Comparison of ENCODE assay signal across 23 cellular contexts in the genomic region with DNA sequence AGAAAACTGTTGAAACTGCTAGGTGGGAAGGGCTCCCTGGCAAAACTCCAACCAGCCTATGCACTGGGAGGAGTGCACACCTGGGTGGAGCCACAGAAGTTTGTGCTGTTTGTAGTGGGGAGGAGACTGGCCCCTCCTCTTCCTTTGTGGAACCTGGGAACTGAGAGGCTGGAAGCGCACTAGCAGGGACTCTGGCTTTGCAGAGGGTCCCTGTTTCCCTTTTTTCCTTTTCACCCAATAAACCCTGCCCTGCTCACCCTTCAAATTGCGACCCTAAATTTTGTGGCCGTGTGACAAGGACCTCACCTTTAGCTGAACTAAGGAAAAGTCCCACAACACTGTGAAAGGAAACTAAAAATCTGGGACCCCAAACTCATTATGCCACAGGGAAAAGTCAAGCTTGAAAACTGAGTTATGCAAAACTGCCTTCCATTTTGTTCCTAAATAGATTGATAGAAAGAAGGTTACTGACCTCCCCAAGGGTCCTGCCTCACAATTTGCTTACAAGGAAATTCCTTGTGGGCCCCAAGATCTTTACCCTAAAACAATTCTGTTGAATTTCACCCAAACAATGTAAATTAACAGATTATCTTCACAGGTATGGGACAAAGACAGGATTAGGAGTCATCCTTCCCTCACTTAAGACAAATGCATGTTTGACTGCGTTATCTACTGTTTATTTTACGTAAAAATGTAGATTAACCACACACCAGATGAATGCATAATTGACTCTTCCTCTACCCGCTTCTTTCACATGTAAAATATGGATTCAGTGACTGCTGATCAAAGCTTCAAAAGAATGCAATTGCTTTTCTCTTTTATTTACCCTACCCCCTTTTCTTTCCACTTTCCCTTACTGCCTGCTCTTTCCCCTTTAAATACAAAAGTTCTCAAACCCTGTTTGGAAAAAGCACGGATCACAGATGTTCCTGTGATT.
DNase-seq lines count a peak whose midpoint lies in the region; FAIRE-seq and TF ChIP-seq lines count a peak whose summit lies in the region.
"Had no signal": no experiment of that assay in that cellular context is flagged by ENCODE, and none has a peak within 500 bp of the region (broad histone marks: within the 10 kb centered on the region; RNA-seq: fewer than 3 reads in every experiment).

No MANE protein-coding gene starts in this region.

- H3K9me3 Mint-ChIP-seq in astrocyte (ENCODE audit: unreplicated experiment) = peaks cover 3% of the 10 kb centered on the region
- H3K9me3 Mint-ChIP-seq: activated CD4-positive, alpha-beta memory T cell treated with anti-CD3 and anti-CD28 coated beads for 36 hours; activated naive CD4-positive, alpha-beta T cell treated with anti-CD3 and anti-CD28 coated beads, Interleukin-2, amount 50 U/mL, for 24 hours; activated T-cell treated with anti-CD3 and anti-CD28 coated beads, Interleukin-2, amount 50 U/mL, for 24 hours; type B pancreatic cell had no signal

- H3K9ac ChIP-seq in astrocyte (ENCODE audit: low read length) = no peak overlapping the region
- H3K9ac ChIP-seq: BLaER1 had no signal

- intact Hi-C loops in transverse colon (cut with DNase I; ENCODE audit: low total_unique reads) = no loop called here

- no peak overlapping the region for H3K27ac Mint-ChIP-seq in astrocyte (ENCODE audit: unreplicated experiment)
- H3K27ac Mint-ChIP-seq: activated CD4-positive, alpha-beta memory T cell treated with anti-CD3 and anti-CD28 coated beads for 36 hours; activated naive CD4-positive, alpha-beta T cell treated with anti-CD3 and anti-CD28 coated beads, Interleukin-2, amount 50 U/mL, for 24 hours; activated T-cell treated with anti-CD3 and anti-CD28 coated beads, Interleukin-2, amount 50 U/mL, for 24 hours; natural killer cell; type B pancreatic cell had no signal

- no peaks in the 10 kb centered on the region for H4K20me1 ChIP-seq in astrocyte (ENCODE audit: insufficient read depth, low read length)
- H4K20me1 ChIP-seq: BLaER1 had no signal

- H3K36me3 Mint-ChIP-seq in astrocyte (ENCODE audit: low read depth, unreplicated experiment) = no peaks in the 10 kb centered on the region
- H3K36me3 Mint-ChIP-seq: activated CD4-positive, alpha-beta memory T cell treated with anti-CD3 and anti-CD28 coated beads for 36 hours; activated naive CD4-positive, alpha-beta T cell treated with anti-CD3 and anti-CD28 coated beads, Interleukin-2, amount 50 U/mL, for 24 hours; natural killer cell; type B pancreatic cell had no signal

- H3K27me3 Mint-ChIP-seq in astrocyte (ENCODE audit: low read depth, unreplicated experiment) = no peaks in the 10 kb centered on the region

- 41 to 54% methylated on average over 6 to 7 of the region's 7 CpGs for WGBS in transverse colon (ENCODE audit: low coverage in 1 of 2), 2 donors

- H3K27ac ChIP-seq in astrocyte (ENCODE audit: low read depth, low read length) (no peak overlapping the region), transverse colon (peak overlapping the region in 3 of 4 donors; percentile 60 to 68 (median 64))
- H3K27ac ChIP-seq: BLaER1, gastroesophageal sphincter had no signal

- H3K4me3 ChIP-seq in astrocyte (ENCODE audit: insufficient read depth, low read depth, low read length) (no peak overlapping the region), transverse colon (no peak overlapping the region)
- H3K4me3 ChIP-seq: BLaER1, gastroesophageal sphincter had no signal

- in situ Hi-C loops in transverse colon (cut with MboI; ENCODE audit: low pct_ligation_motif_present in 1 of 4, low pct_unique_long_range_greater_than_20kb in 1 of 4, low sequenced_read_pairs in 3 of 4) = no loop called here

- H3K79me2 ChIP-seq in astrocyte (ENCODE audit: insufficient read depth, low read length) = no peaks in the 10 kb centered on the region

- H2AFZ ChIP-seq in astrocyte (ENCODE audit: low read depth, low read length) = no peak overlapping the region

- DNase-seq in NCI-H748 (lab: John Stamatoyannopoulos, UW; ENCODE audit: unreplicated experiment) (peak; percentile 41), NCI-H748 treated with DMSO at 0.1 percent for 48 hours (lab: John Stamatoyannopoulos, UW) (no peak), astrocyte (ENCODE audit: low read depth) (peak; percentile 18), iPS-NIHi7 (ENCODE audit: extremely low spot score) (peak; percentile 38), transverse colon (peak; percentile 86), NCI-H1694 treated with DMSO at 0.1 percent for 48 hours (lab: John Stamatoyannopoulos, UW) (no peak), frontal cortex (ENCODE audit: low spot score in 2 of 2) (no peak)
- DNase-seq in central memory CD4-positive, alpha-beta T cell = no peak
- DNase-seq: activated CD4-positive, alpha-beta memory T cell treated with anti-CD3 and anti-CD28 coated beads for 36 hours; activated T-cell treated with anti-CD3 and anti-CD28 coated beads, Interleukin-2, amount 50 U/mL, for 24 hours; cortex of kidney; HCEC 1CT; KBM-7; natural killer cell; NCI-H1092 treated with DMSO at 0.1 percent for 48 hours; NCI-H2171; stimulated activated naive CD4-positive, alpha-beta T cell treated with Interleukin-2 at 50 U/mL for 16 hours had no signal

- no peak for TF ChIP-seq CTCF in astrocyte (IDR thresholded peaks at IDR 0.05; ENCODE audit: insufficient read depth, low read depth, low read length)
- no peak for TF ChIP-seq CTCF in transverse colon (IDR thresholded peaks at IDR 0.05)

- TF ChIP-seq POLR2A in transverse colon (IDR thresholded peaks at IDR 0.05) = no peak

- FAIRE-seq in astrocyte (lab: Jason Lieb, UNC) (no peak), frontal cortex (lab: Jason Lieb, UNC) (no peak)
- FAIRE-seq: A204.1, keratinocyte had no signal

- TF ChIP-seq EP300 in transverse colon (IDR thresholded peaks at IDR 0.05; ENCODE audit: low read depth) = no peak

- H3K9me3 ChIP-seq in astrocyte (ENCODE audit: insufficient read depth, low read depth, low read length) (no peaks in the 10 kb centered on the region), transverse colon (no peaks in the 10 kb centered on the region)
- H3K9me3 ChIP-seq: BLaER1, gastroesophageal sphincter had no signal

- H3K36me3 ChIP-seq in astrocyte (ENCODE audit: insufficient read depth, low read length) (no peaks in the 10 kb centered on the region), transverse colon (no peaks in the 10 kb centered on the region)
- H3K36me3 ChIP-seq: BLaER1, gastroesophageal sphincter had no signal

- H3K4me1 ChIP-seq in astrocyte (ENCODE audit: insufficient read depth, low read length) = no peaks in the 10 kb centered on the region
- peaks cover 0 to 22% (median 6%) of the 10 kb centered on the region in 4 donors for H3K4me1 ChIP-seq in transverse colon
- H3K4me1 ChIP-seq: gastroesophageal sphincter had no signal

- H3K4me1 Mint-ChIP-seq in astrocyte (ENCODE audit: low read depth, unreplicated experiment) = no peaks in the 10 kb centered on the region
- H3K4me1 Mint-ChIP-seq: activated naive CD4-positive, alpha-beta T cell treated with anti-CD3 and anti-CD28 coated beads, Interleukin-2, amount 50 U/mL, for 24 hours; natural killer cell had no signal

- H3K27me3 ChIP-seq in astrocyte (ENCODE audit: insufficient read depth, low read length) (no peaks in the 10 kb centered on the region), transverse colon (no peaks in the 10 kb centered on the region)
- H3K27me3 ChIP-seq: BLaER1, gastroesophageal sphincter had no signal

- H3K4me2 ChIP-seq in astrocyte (ENCODE audit: low read length) = no peak overlapping the region
- H3K4me2 ChIP-seq: BLaER1 had no signal

- H3K4me3 Mint-ChIP-seq in astrocyte (ENCODE audit: unreplicated experiment) = no peak overlapping the region
- H3K4me3 Mint-ChIP-seq: activated CD4-positive, alpha-beta memory T cell treated with anti-CD3 and anti-CD28 coated beads for 36 hours; activated naive CD4-positive, alpha-beta T cell treated with anti-CD3 and anti-CD28 coated beads, Interleukin-2, amount 50 U/mL, for 24 hours; activated T-cell treated with anti-CD3 and anti-CD28 coated beads, Interleukin-2, amount 50 U/mL, for 24 hours; natural killer cell; type B pancreatic cell had no signal

Comparison
In these comparisons a context has a peak if more than half of its experiments do, and no peak if none do; other contexts are left out.
1. DNase-seq: peak in NCI-H748 (single experiment), astrocyte (single experiment), iPS-NIHi7 (single experiment) and transverse colon (single experiment); none in NCI-H748 treated with DMSO at 0.1 percent for 48 hours (single experiment), NCI-H1694 treated with DMSO at 0.1 percent for 48 hours (single experiment), central memory CD4-positive, alpha-beta T cell (single experiment) and frontal cortex (0 of 2).